Comparison of ENCODE assay signal across 29 cellular contexts in the genomic region with DNA sequence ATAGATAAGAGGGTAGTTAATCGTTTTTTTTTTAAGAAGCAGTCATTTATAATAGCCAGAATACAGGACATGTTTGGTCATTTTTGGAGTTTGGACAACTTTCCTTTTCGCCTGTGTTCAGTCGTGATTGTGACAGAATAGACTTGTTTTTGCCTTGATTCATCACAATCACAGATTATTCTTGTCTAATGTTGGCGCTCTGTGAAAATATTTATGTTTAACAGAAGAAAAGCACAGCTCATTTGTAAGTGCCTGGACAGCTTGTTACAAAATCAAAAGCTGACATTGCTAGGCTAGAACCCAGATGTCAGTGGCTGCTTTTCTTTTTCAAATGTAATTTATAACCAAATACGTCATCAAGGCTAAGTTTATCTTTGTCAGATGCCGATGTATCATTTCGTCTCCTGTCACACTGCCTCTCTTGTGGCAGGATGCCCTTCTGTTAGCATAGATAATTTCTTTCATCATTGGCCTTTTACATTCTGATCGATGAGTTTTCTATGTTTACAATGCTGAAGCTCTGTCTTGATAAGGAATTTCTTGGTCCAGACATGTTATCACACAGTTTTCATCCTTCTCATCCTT.
"Had no signal": no experiment of that assay in that cellular context is flagged by ENCODE, and none has a peak within 500 bp of the region (broad histone marks: within the 10 kb centered on the region; RNA-seq: fewer than 3 reads in every experiment).

No MANE protein-coding gene starts in this region.

- H3K27me3 ChIP-seq: brain microvascular endothelial cell, dorsolateral prefrontal cortex, left lung, neutrophil, ovary, thyroid gland, upper lobe of right lung had no signal

- H3K4me1 Mint-ChIP-seq: activated CD4-positive, alpha-beta T cell treated with anti-CD3 and anti-CD28 coated beads, Interleukin-2, amount 10 ng/mL, durations not matched to agents 24 days and 14 days; activated naive CD4-positive, alpha-beta T cell treated with anti-CD3 and anti-CD28 coated beads, Interleukin-2, amount 50 U/mL, for 24 hours; central memory CD8-positive, alpha-beta T cell; immature natural killer cell; natural killer cell had no signal

- DNase-seq: activated CD4-positive, alpha-beta T cell treated with anti-CD3 and anti-CD28 coated beads, Interleukin-2, amount 10 ng/mL, durations not matched to agents 24 days and 14 days; activated CD8-positive, alpha-beta T cell treated with anti-CD3 and anti-CD28 coated beads for 36 hours; activated gamma-delta T cell; aorta; brain microvascular endothelial cell; dorsolateral prefrontal cortex; effector memory CD8-positive, alpha-beta T cell; foreskin fibroblast; immature natural killer cell; left lung; natural killer cell; ovary; stimulated activated CD4-positive, alpha-beta T cell treated with anti-CD3 and anti-CD28 coated beads, Interleukin-12 subunit alpha, Interleukin-12 subunit beta, amount 100 ng/mL, for 4 hours; stimulated activated CD4-positive, alpha-beta T cell treated with anti-CD3 and anti-CD28 coated beads, Interleukin-4, amount 100 ng/mL, for 4 hours; stimulated activated naive CD8-positive, alpha-beta T cell treated with anti-CD3 and anti-CD28 coated beads, Interleukin-15, Interleukin-2, amounts not matched to agents 100 U/mL and 50 U/mL, for 24 hours; T-helper 2 cell; thyroid gland; upper lobe of right lung had no signal

- FAIRE-seq: colon, endothelial cell of umbilical vein had no signal

- H3K4me1 ChIP-seq: left lung, prostate gland, thyroid gland, upper lobe of right lung had no signal

- H3K4me3 ChIP-seq: left lung, lung, ovary, prostate gland, thyroid gland, upper lobe of right lung had no signal

- H3K27ac ChIP-seq: brain microvascular endothelial cell, left lung, neutrophil, ovary, prostate gland, thyroid gland, upper lobe of right lung had no signal

- H3K9me3 ChIP-seq: left lung, neutrophil, ovary, prostate gland, thyroid gland, upper lobe of right lung had no signal

- ATAC-seq: activated CD4-positive, CD25-positive, alpha-beta regulatory T cell treated with anti-CD3 and anti-CD28 coated beads, Interleukin-2, amount 50 U/mL, for 24 hours; activated CD8-positive, alpha-beta T cell treated with anti-CD3 and anti-CD28 coated beads for 36 hours; effector memory CD8-positive, alpha-beta T cell; esophagus mucosa; left lung; natural killer cell; stimulated activated naive CD8-positive, alpha-beta T cell treated with anti-CD3 and anti-CD28 coated beads, Interleukin-15, Interleukin-2, amounts not matched to agents 100 U/mL and 50 U/mL, for 24 hours; upper lobe of right lung had no signal

- H3K36me3 Mint-ChIP-seq: activated naive CD4-positive, alpha-beta T cell treated with anti-CD3 and anti-CD28 coated beads, Interleukin-2, amount 50 U/mL, for 24 hours; immature natural killer cell had no signal

- H3K27ac Mint-ChIP-seq: activated CD4-positive, alpha-beta T cell treated with anti-CD3 and anti-CD28 coated beads, Interleukin-2, amount 10 ng/mL, durations not matched to agents 24 days and 14 days; activated CD8-positive, alpha-beta T cell treated with anti-CD3 and anti-CD28 coated beads for 36 hours; activated naive CD4-positive, alpha-beta T cell treated with anti-CD3 and anti-CD28 coated beads, Interleukin-2, amount 50 U/mL, for 24 hours; activated T-helper 1 cell treated with anti-CD3 and anti-CD28 coated beads, Interleukin-12 subunit alpha, Interleukin-12 subunit beta, Interleukin-2, Interleukin-4 antibody, amounts not matched to agents 30 ng/mL and 10 ng/mL and 1 ng/mL, durations not matched to agents 14 hours and 24 hours and 36 hours; effector memory CD8-positive, alpha-beta T cell; immature natural killer cell; natural killer cell had no signal

- H3K9me3 Mint-ChIP-seq: activated T-helper 1 cell treated with anti-CD3 and anti-CD28 coated beads, Interleukin-12 subunit alpha, Interleukin-12 subunit beta, Interleukin-2, Interleukin-4 antibody, amounts not matched to agents 30 ng/mL and 10 ng/mL and 1 ng/mL, durations not matched to agents 14 hours and 24 hours and 36 hours had no signal

- H3K36me3 ChIP-seq: brain microvascular endothelial cell, left lung, neutrophil, ovary, prostate gland, thyroid gland, upper lobe of right lung had no signal

- H3K4me3 Mint-ChIP-seq: activated CD4-positive, alpha-beta T cell treated with anti-CD3 and anti-CD28 coated beads, Interleukin-2, amount 10 ng/mL, durations not matched to agents 24 days and 14 days; activated CD8-positive, alpha-beta T cell treated with anti-CD3 and anti-CD28 coated beads for 36 hours; activated naive CD4-positive, alpha-beta T cell treated with anti-CD3 and anti-CD28 coated beads, Interleukin-2, amount 50 U/mL, for 24 hours; activated T-helper 1 cell treated with anti-CD3 and anti-CD28 coated beads, Interleukin-12 subunit alpha, Interleukin-12 subunit beta, Interleukin-2, Interleukin-4 antibody, amounts not matched to agents 30 ng/mL and 10 ng/mL and 1 ng/mL, durations not matched to agents 14 hours and 24 hours and 36 hours; central memory CD8-positive, alpha-beta T cell; effector memory CD8-positive, alpha-beta T cell; immature natural killer cell; mesothelial cell of epicardium; natural killer cell had no signal

- H3K27me3 Mint-ChIP-seq: activated CD4-positive, alpha-beta T cell treated with anti-CD3 and anti-CD28 coated beads, Interleukin-2, amount 10 ng/mL, durations not matched to agents 24 days and 14 days; activated CD8-positive, alpha-beta T cell treated with anti-CD3 and anti-CD28 coated beads for 36 hours; activated naive CD4-positive, alpha-beta T cell treated with anti-CD3 and anti-CD28 coated beads, Interleukin-2, amount 50 U/mL, for 24 hours; central memory CD8-positive, alpha-beta T cell; effector memory CD8-positive, alpha-beta T cell had no signal
